Comparison of ENCODE assay signal across 25 cellular contexts in genomic region chr9:107228648-107229047, GRCh38. TPM values are rescaled to one million over a fixed set of nuclear protein-coding genes. Genes with fewer than 3 reads are reported as not detected.
DNase-seq lines count a peak whose midpoint lies in the region; ATAC-seq and TF ChIP-seq lines count a peak whose summit lies in the region.
"Had no signal": no experiment of that assay in that cellular context is flagged by ENCODE, and none has a peak within 500 bp of the region (broad histone marks: within the 10 kb centered on the region; RNA-seq: fewer than 3 reads in every experiment).

No MANE protein-coding gene starts in this region.

- no peaks in the 10 kb centered on the region for H3K36me3 ChIP-seq in neural progenitor cell

- no peak overlapping the region for H3K27ac ChIP-seq in neural progenitor cell
- H3K27ac ChIP-seq: foreskin keratinocyte, KMS-11 had no signal

- H3F3A ChIP-seq in neural progenitor cell (ENCODE audit: low read depth), result peaks cover 8% of the 10 kb centered on the region

- peaks cover 2% of the 10 kb centered on the region for H3K36me3 Mint-ChIP-seq in neural progenitor cell

- no peak overlapping the region for H3K4me3 Mint-ChIP-seq in neural progenitor cell
- H3K4me3 Mint-ChIP-seq: activated T-helper 1 cell treated with anti-CD3 and anti-CD28 coated beads, Interleukin-12 subunit alpha, Interleukin-12 subunit beta, Interleukin-2, Interleukin-4 antibody, amounts not matched to agents 30 ng/mL and 10 ng/mL and 1 ng/mL, durations not matched to agents 14 hours and 24 hours and 36 hours; CD4-positive, alpha-beta T cell; central memory CD8-positive, alpha-beta T cell; HFFc6; nephron had no signal

- H3K4me1 Mint-ChIP-seq in neural progenitor cell, result peaks cover 24% of the 10 kb centered on the region
- H3K4me1 Mint-ChIP-seq: central memory CD8-positive, alpha-beta T cell had no signal

- H3K27me3 Mint-ChIP-seq in neural progenitor cell (ENCODE audit: insufficient read depth, low read depth), result peaks cover 6% of the 10 kb centered on the region

- no peaks in the 10 kb centered on the region for H3K9me3 ChIP-seq in neural progenitor cell (ENCODE audit: low read depth)
- H3K9me3 ChIP-seq: SK-N-SH had no signal

- peak overlapping the region; percentile 29 for H3K27ac Mint-ChIP-seq in neural progenitor cell
- H3K27ac Mint-ChIP-seq: activated naive CD4-positive, alpha-beta T cell treated with anti-CD3 and anti-CD28 coated beads, Interleukin-2, amount 50 U/mL, for 72 hours; activated T-helper 1 cell treated with anti-CD3 and anti-CD28 coated beads, Interleukin-12 subunit alpha, Interleukin-12 subunit beta, Interleukin-2, Interleukin-4 antibody, amounts not matched to agents 30 ng/mL and 10 ng/mL and 1 ng/mL, durations not matched to agents 14 hours and 24 hours and 36 hours; CD4-positive, alpha-beta T cell; HFFc6; nephron had no signal

- H3K9ac ChIP-seq in neural progenitor cell, result no peak overlapping the region
- H3K9ac ChIP-seq: KMS-11, SK-N-SH had no signal

- H3K27me3 ChIP-seq in neural progenitor cell, result no peaks in the 10 kb centered on the region

- H4K20me1 ChIP-seq in neural progenitor cell (ENCODE audit: low read depth), result no peaks in the 10 kb centered on the region

- no peak overlapping the region for H3K4me3 ChIP-seq in neural progenitor cell

- DNase-seq in NCI-H1092 (lab: John Stamatoyannopoulos, UW) (peak; percentile 37), NCI-H2029 (lab: John Stamatoyannopoulos, UW) (peak; percentile 46), NCI-H774 (lab: John Stamatoyannopoulos, UW) (peak; percentile 75), neural progenitor cell (ENCODE audit: low spot score) (no peak), SHP77 treated with DMSO at 0.1 percent for 48 hours (lab: John Stamatoyannopoulos, UW) (no peak), activated gamma-delta T cell treated with Interleukin-2 at 50 U/mL for 16 hours (no peak)
- DNase-seq: activated CD4-positive, alpha-beta T cell treated with anti-CD3 and anti-CD28 coated beads, Interleukin-2, amount 50 U/mL, for 1 hour; aorta; CD4-positive, alpha-beta T cell; DMS 273 treated with DMSO at 0.1 percent for 48 hours; foreskin keratinocyte; HFFc6; hippocampal formation; left ventricle myocardium superior; midbrain; NCI-H446 treated with DMSO at 0.1 percent for 48 hours; posterior cingulate gyrus; RPMI8226; SK-N-SH had no signal

- no peak for ATAC-seq in HG03457 (IDR thresholded peaks at IDR 0.05; ENCODE audit: unreplicated experiment)
- ATAC-seq: activated naive CD4-positive, alpha-beta T cell treated with anti-CD3 and anti-CD28 coated beads, Interleukin-2, amount 50 U/mL, for 72 hours; foreskin keratinocyte; left ventricle myocardium superior had no signal

- TF ChIP-seq CTCF in neural progenitor cell (IDR thresholded peaks at IDR 0.05), result no peak

- H3K4me2 ChIP-seq in neural progenitor cell, result peak overlapping the region; percentile 53
- H3K4me2 ChIP-seq: KMS-11, SK-N-SH had no signal

- peak overlapping the region; percentile 80 for H2AFZ ChIP-seq in neural progenitor cell (replicated peaks)

- no peaks in the 10 kb centered on the region for H3K79me2 ChIP-seq in neural progenitor cell (ENCODE audit: low read depth)

- no peaks in the 10 kb centered on the region for H3K9me3 Mint-ChIP-seq in neural progenitor cell
- H3K9me3 Mint-ChIP-seq: activated naive CD4-positive, alpha-beta T cell treated with anti-CD3 and anti-CD28 coated beads, Interleukin-2, amount 50 U/mL, for 72 hours; activated T-helper 1 cell treated with anti-CD3 and anti-CD28 coated beads, Interleukin-12 subunit alpha, Interleukin-12 subunit beta, Interleukin-2, Interleukin-4 antibody, amounts not matched to agents 30 ng/mL and 10 ng/mL and 1 ng/mL, durations not matched to agents 14 hours and 24 hours and 36 hours; CD4-positive, alpha-beta T cell; central memory CD8-positive, alpha-beta T cell; HFFc6; nephron had no signal

- H3K4me1 ChIP-seq in neural progenitor cell, result peaks cover 18% of the 10 kb centered on the region
- H3K4me1 ChIP-seq: foreskin keratinocyte had no signal

RNA-seq across cellular contexts. Expression of gene RAD23B, which starts 54.4 kb away (rescaled TPM):
- total RNA-seq in neural progenitor cell (ENCODE audit: low replicate concordance), result 149 and 178 TPM in 2 replicates

Comparison
In these comparisons a context has a peak if more than half of its experiments do, and no peak if none do; other contexts are left out.
1. DNase-seq: peak in NCI-H1092 (single experiment), NCI-H2029 (single experiment) and NCI-H774 (single experiment); none in neural progenitor cell (single experiment), SHP77 treated with DMSO at 0.1 percent for 48 hours (single experiment) and activated gamma-delta T cell treated with Interleukin-2 at 50 U/mL for 16 hours (single experiment).